ENCODE assay signal across 19 cellular contexts in genomic region chr5:126483156-126483555, GRCh38. TPM values are rescaled to one million over a fixed set of nuclear protein-coding genes. Genes with fewer than 3 reads are reported as not detected.
A peak's percentile ranks its signal among the peaks of the same experiment; 100 is the strongest.
DNase-seq lines count a peak whose midpoint lies in the region; TF ChIP-seq lines count a peak whose summit lies in the region.
"Had no signal": no experiment of that assay in that cellular context is flagged by ENCODE, and none has a peak within 500 bp of the region (broad histone marks: within the 10 kb centered on the region; RNA-seq: fewer than 3 reads in every experiment).

No MANE protein-coding gene starts in this region.

- H3K23ac ChIP-seq in mesenchymal stem cell (ENCODE audit: low read length in 2 of 2): no peak overlapping the region

- H3K36me3 ChIP-seq in breast epithelium (peaks cover 8% of the 10 kb centered on the region), mesenchymal stem cell (ENCODE audit: control insufficient read depth in 1 of 2, insufficient read depth in 2 of 2, low read depth in 1 of 2, low read length in 2 of 2) (peaks cover 19 to 84% of the 10 kb centered on the region in 2 experiments), uterus (no peaks in the 10 kb centered on the region)

- 96% methylated on average over 2 of the region's 3 CpGs for WGBS in mesenchymal stem cell

- no peak overlapping the region for H3K4ac ChIP-seq in mesenchymal stem cell (ENCODE audit: low read depth in 1 of 2, low read length in 2 of 2)

- no peak overlapping the region for H2BK12ac ChIP-seq in mesenchymal stem cell (ENCODE audit: low read length in 2 of 2)

- no peak overlapping the region for H2BK120ac ChIP-seq in mesenchymal stem cell (ENCODE audit: low read depth, low read length)

- H3K4me1 ChIP-seq in breast epithelium (peaks cover 7 to 9% of the 10 kb centered on the region in 2 donors), mesenchymal stem cell (ENCODE audit: control insufficient read depth, insufficient read depth, low read depth, low read length) (no peaks in the 10 kb centered on the region), uterus (peaks cover 6 to 27% of the 10 kb centered on the region in 2 donors)
- H3K4me1 ChIP-seq: right lobe of liver had no signal

- H2BK5ac ChIP-seq in mesenchymal stem cell (ENCODE audit: low read depth, low read length, poor library complexity, severe bottlenecking): no peak overlapping the region

- H3K18ac ChIP-seq in mesenchymal stem cell (ENCODE audit: low read depth in 1 of 2, low read length in 2 of 2): no peak overlapping the region

- no peak overlapping the region for H3K14ac ChIP-seq in mesenchymal stem cell (ENCODE audit: low read length in 2 of 2)

- no peak overlapping the region for H3K4me2 ChIP-seq in mesenchymal stem cell (ENCODE audit: low read length, poor library complexity, severe bottlenecking)

- no peak overlapping the region for H4K91ac ChIP-seq in mesenchymal stem cell (ENCODE audit: low read length)

- intact Hi-C loops in breast epithelium (cut with DNase I; ENCODE audit: low total_unique reads) (no loop called here), uterus (cut with DNase I; ENCODE audit: low total_unique reads) (no loop called here)

- DNase-seq in DMS53 (lab: John Stamatoyannopoulos, UW) (peak; percentile 9), DMS53 treated with DMSO at 0.1 percent for 48 hours (lab: John Stamatoyannopoulos, UW; ENCODE audit: unreplicated experiment) (no peak), breast epithelium (ENCODE audit: low spot score in 2 of 2) (no peak), mesenchymal stem cell (peak; percentile 10), uterus (no peak), SKM-1 treated with dmso at 0.1 percent for 144 hours (lab: John Stamatoyannopoulos, UW; ENCODE audit: unreplicated experiment) (no peak)
- no peak for DNase-seq in activated CD8-positive, alpha-beta memory T cell treated with anti-CD3 and anti-CD28 coated beads, Interleukin-2, amount 50 U/mL, for 4 hours
- DNase-seq in activated CD4-positive, alpha-beta T cell treated with anti-CD3 and anti-CD28 coated beads for 4 hours: no peak
- DNase-seq: 8988T; activated CD4-positive, alpha-beta T cell treated with anti-CD3 and anti-CD28 coated beads for 36 hours; activated T-cell treated with anti-CD3 and anti-CD28 coated beads, Interleukin-2, amount 50 U/mL, for 48 hours; amniotic stem cell; CD8-positive, alpha-beta T cell; head of caudate nucleus; left cardiac atrium; natural killer cell; OCI-M1; right lobe of liver; stimulated activated naive CD4-positive, alpha-beta T cell treated with Interleukin-2 at 50 U/mL for 16 hours had no signal

- no peak overlapping the region for H4K8ac ChIP-seq in mesenchymal stem cell (ENCODE audit: low read length)

- H3K27ac ChIP-seq in breast epithelium (peak overlapping the region; percentile 70 to 89), mesenchymal stem cell (ENCODE audit: low read length, poor library complexity, severe bottlenecking) (no peak overlapping the region), uterus (peak overlapping the region; percentile 93 to 95)
- H3K27ac ChIP-seq: right lobe of liver had no signal

- H2AK5ac ChIP-seq in mesenchymal stem cell (ENCODE audit: low read length, severe bottlenecking): no peak overlapping the region

- TF ChIP-seq POLR2A in breast epithelium (IDR thresholded peaks at IDR 0.05) (no peak), uterus (IDR thresholded peaks at IDR 0.05) (no peak)

- no peak for TF ChIP-seq CTCF in breast epithelium (IDR thresholded peaks at IDR 0.05)
- no peak for TF ChIP-seq CTCF in uterus (IDR thresholded peaks at IDR 0.05)

- H3K9me3 ChIP-seq in breast epithelium (no peaks in the 10 kb centered on the region), mesenchymal stem cell (ENCODE audit: control insufficient read depth, low read length) (no peaks in the 10 kb centered on the region), uterus (no peaks in the 10 kb centered on the region)
- H3K9me3 ChIP-seq: right lobe of liver had no signal

- peaks cover 13% of the 10 kb centered on the region for H3K79me1 ChIP-seq in mesenchymal stem cell (replicated peaks; ENCODE audit: low read length, poor library complexity, severe bottlenecking)

- no peak overlapping the region for H3K9ac ChIP-seq in mesenchymal stem cell (ENCODE audit: low read length)

- H3K4me3 ChIP-seq in breast epithelium (no peak overlapping the region), mesenchymal stem cell (ENCODE audit: insufficient read depth in 1 of 2, low read depth in 1 of 2, low read length in 2 of 2) (no peak overlapping the region), uterus (no peak overlapping the region)
- H3K4me3 ChIP-seq: right lobe of liver had no signal

- H2AFZ ChIP-seq in mesenchymal stem cell (ENCODE audit: low read depth, low read length): no peak overlapping the region

- H2BK15ac ChIP-seq in mesenchymal stem cell (ENCODE audit: low read depth, poor library complexity, severe bottlenecking): no peak overlapping the region

- H3K27me3 ChIP-seq in breast epithelium (no peaks in the 10 kb centered on the region), mesenchymal stem cell (ENCODE audit: control insufficient read depth in 1 of 2, insufficient read depth in 1 of 2, low read length in 2 of 2) (no peaks in the 10 kb centered on the region), uterus (no peaks in the 10 kb centered on the region)
- H3K27me3 ChIP-seq: right lobe of liver had no signal

RNA-seq across cellular contexts. Expression of gene GRAMD2B, which starts 59.9 kb away (rescaled TPM):
- total RNA-seq in breast epithelium: 100 to 1,000 TPM in 2 of 3 donors, 10 to 100 TPM in 1; 38.1 to 206 (median 103) TPM
- polyA plus RNA-seq in mesenchymal stem cell (2013, experiment 1 of 2): 26.5 TPM
- 26.7 TPM for polyA plus RNA-seq in mesenchymal stem cell (2013, experiment 2 of 2)
- 10 to 100 TPM; 34.0 to 91.5 (median 58.8) TPM for total RNA-seq in uterus

Comparison
In these comparisons a context has a peak if more than half of its experiments do, and no peak if none do; other contexts are left out.
1. DNase-seq: peak in DMS53 (single experiment) and mesenchymal stem cell (single experiment); none in DMS53 treated with DMSO at 0.1 percent for 48 hours (single experiment), breast epithelium (0 of 2), uterus (0 of 2), activated CD8-positive, alpha-beta memory T cell treated with anti-CD3 and anti-CD28 coated beads, Interleukin-2, amount 50 U/mL, for 4 hours (single experiment), SKM-1 treated with dmso at 0.1 percent for 144 hours (single experiment) and activated CD4-positive, alpha-beta T cell treated with anti-CD3 and anti-CD28 coated beads for 4 hours (0 of 2).